Comparison of ENCODE assay signal across 12 cellular contexts in genomic region chr14:88168025-88168424, GRCh38.
"Had no signal": no experiment of that assay in that cellular context is flagged by ENCODE, and none has a peak within 500 bp of the region (broad histone marks: within the 10 kb centered on the region; RNA-seq: fewer than 3 reads in every experiment).

No MANE protein-coding gene starts in this region.

- DNase-seq: gastrocnemius medialis, left ventricle myocardium superior, occipital lobe had no signal

- H3K27me3 ChIP-seq: gastrocnemius medialis, pancreas, tibial nerve, upper lobe of left lung, vagina had no signal

- H3K36me3 ChIP-seq: gastrocnemius medialis, pancreas, thoracic aorta, tibial nerve, upper lobe of left lung, vagina had no signal

- FAIRE-seq: colon, pancreas had no signal

- ATAC-seq: gastrocnemius medialis had no signal

- H3K27ac ChIP-seq: epithelial cell of prostate, gastrocnemius medialis, pancreas, thoracic aorta, tibial nerve, upper lobe of left lung, vagina had no signal

- H3K9me3 ChIP-seq: gastrocnemius medialis, pancreas, upper lobe of left lung had no signal

- H3K4me3 ChIP-seq: gastrocnemius medialis, lung, pancreas, smooth muscle cell, thoracic aorta, tibial nerve, upper lobe of left lung, vagina had no signal

- H3K4me2 ChIP-seq: smooth muscle cell had no signal

- H3K4me1 ChIP-seq: gastrocnemius medialis, pancreas, tibial nerve, upper lobe of left lung, vagina had no signal
